Comparison of ENCODE assay signal across 10 cellular contexts in the genomic region with DNA sequence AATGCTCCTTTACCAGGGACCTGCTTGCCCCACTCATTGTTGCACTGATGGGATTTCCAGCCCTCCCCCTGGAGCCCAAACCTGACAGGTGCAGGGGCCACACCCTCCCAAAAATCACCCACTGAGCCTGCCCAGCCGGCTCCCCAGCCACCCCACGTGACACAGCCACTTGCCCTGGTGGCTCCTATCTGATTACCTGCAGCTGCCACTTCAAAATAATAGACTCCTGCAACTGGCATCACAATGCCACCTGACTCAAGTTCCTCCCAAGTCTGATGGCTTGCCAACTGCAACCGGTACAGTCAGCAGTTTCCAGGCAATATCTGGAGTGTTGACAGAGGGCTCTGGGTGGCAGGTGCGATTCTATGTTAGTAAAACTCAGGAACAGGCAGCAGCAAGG.
DNase-seq lines count a peak whose midpoint lies in the region; ATAC-seq and TF ChIP-seq lines count a peak whose summit lies in the region.
"Had no signal": no experiment of that assay in that cellular context is flagged by ENCODE, and none has a peak within 500 bp of the region (broad histone marks: within the 10 kb centered on the region; RNA-seq: fewer than 3 reads in every experiment).

No MANE protein-coding gene starts in this region.

- TF ChIP-seq EP300 in stomach (IDR thresholded peaks at IDR 0.05): no peak

- no peaks in the 10 kb centered on the region for H3K79me2 ChIP-seq in neural progenitor cell (ENCODE audit: low read depth)

- H3K27me3 Mint-ChIP-seq in neural progenitor cell (ENCODE audit: insufficient read depth, low read depth): peaks cover 2% of the 10 kb centered on the region

- intact Hi-C loops in stomach (cut with DNase I; ENCODE audit: low total_unique reads): no loop called here

- no peaks in the 10 kb centered on the region for H3K36me3 Mint-ChIP-seq in neural progenitor cell

- no peaks in the 10 kb centered on the region for H4K20me1 ChIP-seq in neural progenitor cell (ENCODE audit: low read depth)

- WGBS in stomach, 5 donors: 16 to 42% (median 26%) methylated on average over 4 of the region's 4 CpGs

- H3F3A ChIP-seq in neural progenitor cell (ENCODE audit: low read depth): no peaks in the 10 kb centered on the region

- H2AFZ ChIP-seq in neural progenitor cell (replicated peaks): no peak overlapping the region

- H3K36me3 ChIP-seq in stomach (no peaks in the 10 kb centered on the region), neural progenitor cell (no peaks in the 10 kb centered on the region)

- DNase-seq in NCI-H1092 (lab: John Stamatoyannopoulos, UW) (peak; percentile 95), NCI-H526 treated with DMSO at 0.1 percent for 48 hours (lab: John Stamatoyannopoulos, UW) (peak; percentile 12), stomach (peak; percentile 91), neural progenitor cell (ENCODE audit: low spot score) (no peak)
- DNase-seq: activated naive CD4-positive, alpha-beta T cell treated with anti-CD3 and anti-CD28 coated beads for 36 hours; GF-D8; NCI-H2227 treated with DMSO at 0.1 percent for 48 hours had no signal

- no peak overlapping the region for H3K4me3 Mint-ChIP-seq in neural progenitor cell
- H3K4me3 Mint-ChIP-seq: activated naive CD4-positive, alpha-beta T cell treated with anti-CD3 and anti-CD28 coated beads for 36 hours had no signal

- H3K27ac Mint-ChIP-seq in neural progenitor cell: no peak overlapping the region
- H3K27ac Mint-ChIP-seq: activated naive CD4-positive, alpha-beta T cell treated with anti-CD3 and anti-CD28 coated beads for 36 hours had no signal

- peaks cover 5% of the 10 kb centered on the region for H3K4me1 Mint-ChIP-seq in neural progenitor cell

- TF ChIP-seq POLR2A in stomach (IDR thresholded peaks at IDR 0.05): no peak

- H3K9me3 Mint-ChIP-seq in neural progenitor cell: no peaks in the 10 kb centered on the region
- H3K9me3 Mint-ChIP-seq: activated naive CD4-positive, alpha-beta T cell treated with anti-CD3 and anti-CD28 coated beads for 36 hours had no signal

- H3K4me3 ChIP-seq in stomach (peak overlapping the region in 3 of 4 donors; percentile 18 to 35 (median 32)), neural progenitor cell (no peak overlapping the region)

- no peak for TF ChIP-seq CTCF in stomach (IDR thresholded peaks at IDR 0.05)
- TF ChIP-seq CTCF in neural progenitor cell (IDR thresholded peaks at IDR 0.05): no peak

- no peak overlapping the region for H3K9ac ChIP-seq in neural progenitor cell

- ATAC-seq in esophagus mucosa (peak; percentile 91), HG03520 (IDR thresholded peaks at IDR 0.05; ENCODE audit: unreplicated experiment) (no peak), HG03097 (IDR thresholded peaks at IDR 0.05; ENCODE audit: low FRiP score, unreplicated experiment) (no peak)

- no peak overlapping the region for H3K4me2 ChIP-seq in neural progenitor cell

- H3K27me3 ChIP-seq in stomach (no peaks in the 10 kb centered on the region), neural progenitor cell (no peaks in the 10 kb centered on the region)

- H3K9me3 ChIP-seq in stomach (no peaks in the 10 kb centered on the region), neural progenitor cell (ENCODE audit: low read depth) (no peaks in the 10 kb centered on the region)

- peaks cover 20 to 42% (median 28%) of the 10 kb centered on the region in 4 donors for H3K4me1 ChIP-seq in stomach
- no peaks in the 10 kb centered on the region for H3K4me1 ChIP-seq in neural progenitor cell

- peak overlapping the region; percentile 84 to 94 (median 89) for H3K27ac ChIP-seq in stomach
- H3K27ac ChIP-seq in neural progenitor cell: no peak overlapping the region
